Comparison of ENCODE assay signal across 15 cellular contexts in genomic region chrX:152913915-152914314, GRCh38. TPM values are rescaled to one million over a fixed set of nuclear protein-coding genes. Genes with fewer than 3 reads are reported as not detected.
DNase-seq lines count a peak whose midpoint lies in the region; ATAC-seq and TF ChIP-seq lines count a peak whose summit lies in the region.
"Had no signal": no experiment of that assay in that cellular context is flagged by ENCODE, and none has a peak within 500 bp of the region (broad histone marks: within the 10 kb centered on the region; RNA-seq: fewer than 3 reads in every experiment).

No MANE protein-coding gene starts in this region.

- peak overlapping the region; percentile 3 for H3K27ac Mint-ChIP-seq in endodermal cell
- H3K27ac Mint-ChIP-seq: GM23338; T-helper 2 cell treated with Interferon-gamma antibody and Interleukin-4, amounts not matched to agents 5 μg/mL and 100 μg/mL, for 36 hours had no signal

- H3K36me3 ChIP-seq in BLaER1 (no peaks in the 10 kb centered on the region), endodermal cell (ENCODE audit: control insufficient read depth, insufficient read depth, low read length) (no peaks in the 10 kb centered on the region), upper lobe of right lung (no peaks in the 10 kb centered on the region)

- H3K9me3 Mint-ChIP-seq in endodermal cell: peaks cover 60% of the 10 kb centered on the region
- H3K9me3 Mint-ChIP-seq: GM23338; T-helper 2 cell treated with Interferon-gamma antibody and Interleukin-4, amounts not matched to agents 5 μg/mL and 100 μg/mL, for 36 hours had no signal

- H3K4me3 ChIP-seq in BLaER1: no peak overlapping the region
- no peak overlapping the region for H3K4me3 ChIP-seq in endodermal cell (ENCODE audit: low read length)
- no peak overlapping the region for H3K4me3 ChIP-seq in upper lobe of right lung
- H3K4me3 ChIP-seq: GM23338, K562 had no signal

- DNase-seq in G401 (ENCODE audit: low spot score) (peak; percentile 45), NCI-H446 treated with DMSO at 0.1 percent for 48 hours (lab: John Stamatoyannopoulos, UW) (peak; percentile 2), endodermal cell (no peak), nucleus accumbens (lab: John Stamatoyannopoulos, UW) (no peak), upper lobe of right lung (no peak)
- DNase-seq in stimulated activated CD4-positive, alpha-beta T cell treated with anti-CD3 and anti-CD28 coated beads, Interleukin-2, amount 100 ng/mL, for 48 hours: no peak
- DNase-seq: Caco-2; CD4-positive, CD25-positive, alpha-beta regulatory T cell; NCI-H1436 treated with DMSO at 0.1 percent for 48 hours; SIG-M5; SW 1271 had no signal

- in situ Hi-C loops in G401 (cut with HindIII; ENCODE audit: low sequenced_read_pairs): no loop called here

- H3K27me3 Mint-ChIP-seq in endodermal cell (ENCODE audit: insufficient read depth): no peaks in the 10 kb centered on the region
- H3K27me3 Mint-ChIP-seq: CD4-positive, CD25-positive, alpha-beta regulatory T cell had no signal

- TF ChIP-seq CTCF in endodermal cell (conservative IDR thresholded peaks at IDR 0.05) (no peak), upper lobe of right lung (IDR thresholded peaks at IDR 0.05) (no peak)

- intact Hi-C loops in upper lobe of right lung (cut with DNase I): no loop called here

- H3K9ac ChIP-seq in BLaER1: 0 out of 2 replicates have a peak overlapping the region, but pooled peaks have one; percentile 8
- H3K9ac ChIP-seq in endodermal cell (ENCODE audit: extremely low read depth, low read length, poor library complexity, severe bottlenecking): no peak overlapping the region

- WGBS in endodermal cell (ENCODE audit: insufficient coverage in 1 of 2, insufficient read length in 1 of 2), 2 experiments: 86% methylated on average over 5 of the region's 5 CpGs; no CpG with 5 or more reads in 1 of the 2 experiments

- H3K4me1 Mint-ChIP-seq in endodermal cell: no peaks in the 10 kb centered on the region
- H3K4me1 Mint-ChIP-seq: CD4-positive, CD25-positive, alpha-beta regulatory T cell had no signal

- H3K4me3 Mint-ChIP-seq in endodermal cell: no peak overlapping the region
- H3K4me3 Mint-ChIP-seq: CD4-positive, CD25-positive, alpha-beta regulatory T cell; GM23338; T-helper 2 cell treated with Interferon-gamma antibody and Interleukin-4, amounts not matched to agents 5 μg/mL and 100 μg/mL, for 36 hours had no signal

- peak overlapping the region; percentile 65 for H3K4me2 ChIP-seq in BLaER1
- H3K4me2 ChIP-seq: GM23338 had no signal

- H3K27me3 ChIP-seq in BLaER1: peaks cover 80% of the 10 kb centered on the region
- H3K27me3 ChIP-seq in endodermal cell (ENCODE audit: control insufficient read depth, insufficient read depth, low read length, poor library complexity, severe bottlenecking): no peaks in the 10 kb centered on the region
- no peaks in the 10 kb centered on the region for H3K27me3 ChIP-seq in upper lobe of right lung

- H3K9me3 ChIP-seq in BLaER1: no peaks in the 10 kb centered on the region
- no peaks in the 10 kb centered on the region for H3K9me3 ChIP-seq in endodermal cell (ENCODE audit: control insufficient read depth, low read length)
- no peaks in the 10 kb centered on the region for H3K9me3 ChIP-seq in upper lobe of right lung
- H3K9me3 ChIP-seq: Caco-2 had no signal

- no peak for ATAC-seq in upper lobe of right lung
- ATAC-seq: GM23338, K562 had no signal

- H3K27ac ChIP-seq in BLaER1: 0 out of 2 replicates have a peak overlapping the region, but pooled peaks have one; percentile 55
- H3K27ac ChIP-seq in endodermal cell (ENCODE audit: low read depth, low read length): no peak overlapping the region
- H3K27ac ChIP-seq in upper lobe of right lung: no peak overlapping the region

- H3K4me1 ChIP-seq in BLaER1 (peaks cover 53% of the 10 kb centered on the region), endodermal cell (ENCODE audit: control insufficient read depth, insufficient read depth, low read length) (no peaks in the 10 kb centered on the region), upper lobe of right lung (no peaks in the 10 kb centered on the region)
- H3K4me1 ChIP-seq: Caco-2 had no signal

- H4K20me1 ChIP-seq in BLaER1: peaks cover 38% of the 10 kb centered on the region; the same call in 1 of the 2 replicates

- H3K36me3 Mint-ChIP-seq in endodermal cell (ENCODE audit: low read depth): no peaks in the 10 kb centered on the region
- H3K36me3 Mint-ChIP-seq: CD4-positive, CD25-positive, alpha-beta regulatory T cell had no signal

RNA-seq across cellular contexts. Expression of gene ZNF185, which starts 16.0 kb away (rescaled TPM):
- total RNA-seq in G401 (2014; rRNA removed; shearing (Covaris generic)): 0.43 TPM in 1 of 2 replicates, not detected in the other
- total RNA-seq in endodermal cell: 10 to 100 TPM; 13.5 to 20.7 TPM
- 10.1 TPM for polyA plus RNA-seq in endodermal cell (2013, experiment 1 of 2)
- polyA plus RNA-seq in endodermal cell (2013, experiment 2 of 2): 9.6 TPM
- total RNA-seq in upper lobe of right lung: 16.3 TPM

Comparison
In these comparisons a context has a peak if more than half of its experiments do, and no peak if none do; other contexts are left out.
1. DNase-seq: peak in G401 (single experiment) and NCI-H446 treated with DMSO at 0.1 percent for 48 hours (single experiment); none in endodermal cell (single experiment), nucleus accumbens (0 of 56), upper lobe of right lung (single experiment) and stimulated activated CD4-positive, alpha-beta T cell treated with anti-CD3 and anti-CD28 coated beads, Interleukin-2, amount 100 ng/mL, for 48 hours (0 of 2).
2. RNA of gene ZNF185, which starts 16.0 kb away (total RNA-seq): 13.5 to 20.7 TPM in endodermal cell and 16.3 TPM in upper lobe of right lung (single experiment); 0.43 TPM in G401; every median in the first group is over 10 times any median in the second.